Comparison of ENCODE assay signal across 14 cellular contexts in the genomic region with DNA sequence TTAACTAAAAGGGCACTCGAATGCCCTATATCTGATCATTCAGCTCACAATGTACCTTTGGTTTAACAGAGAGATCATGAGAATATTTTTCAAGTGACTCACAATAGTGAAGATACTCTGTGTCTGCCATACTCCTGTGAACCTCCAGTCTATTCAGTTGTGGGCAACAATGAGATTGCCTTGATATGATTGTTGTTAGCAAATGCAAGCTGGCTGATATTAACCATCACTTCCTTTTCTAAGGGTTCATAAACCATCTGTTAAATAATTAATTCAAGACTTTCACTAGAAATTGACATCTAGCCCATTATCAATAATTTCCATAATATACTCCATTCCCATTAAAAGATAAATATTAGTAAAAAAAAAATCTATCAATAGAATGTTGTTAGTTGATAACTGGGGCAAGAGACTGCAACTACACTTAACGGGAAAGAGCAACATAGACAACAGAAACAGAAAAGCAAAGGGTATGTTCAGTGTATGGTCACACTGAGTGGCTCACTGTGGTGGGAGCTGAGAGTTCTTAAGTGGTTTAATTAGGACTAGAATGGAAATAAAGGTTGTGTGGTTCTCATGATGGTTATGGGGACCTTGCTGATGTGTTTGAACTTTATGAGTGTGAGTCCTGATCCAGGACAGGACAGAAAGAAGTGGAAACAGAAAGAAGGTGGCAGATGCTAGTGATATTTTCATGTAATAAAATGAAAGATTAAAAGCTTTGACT. TPM values are rescaled to one million over a fixed set of nuclear protein-coding genes. Genes with fewer than 3 reads are reported as not detected.
A peak's percentile ranks its signal among the peaks of the same experiment; 100 is the strongest.
DNase-seq lines count a peak whose midpoint lies in the region; ATAC-seq, FAIRE-seq and TF ChIP-seq lines count a peak whose summit lies in the region.
"Had no signal": no experiment of that assay in that cellular context is flagged by ENCODE, and none has a peak within 500 bp of the region (broad histone marks: within the 10 kb centered on the region; RNA-seq: fewer than 3 reads in every experiment).

No MANE protein-coding gene starts in this region.

- H3K27me3 ChIP-seq in GM06990 (replicated peaks; ENCODE audit: control insufficient read depth, insufficient read depth, low read length), result no peaks in the 10 kb centered on the region
- H3K27me3 ChIP-seq: BE2C, brain microvascular endothelial cell, heart right ventricle, vagina had no signal

- no peaks in the 10 kb centered on the region for H3K36me3 ChIP-seq in GM06990 (ENCODE audit: control insufficient read depth, insufficient read depth, low read length)
- H3K36me3 ChIP-seq: BE2C, brain microvascular endothelial cell, heart right ventricle, vagina had no signal

- POLR2A ChIA-PET in activated naive CD8-positive, alpha-beta T cell treated with anti-CD3 and anti-CD28 coated beads, Interleukin-2, amount 10 ng/mL, durations not matched to agents 7 days and 5 days (lab: Charles Lee), result interaction anchor here (1.3 kb wide), 1 partner anchor 184 kb away, joined by 3 read pairs; no protein-coding TSS in a partner anchor

- peaks cover 28% of the 10 kb centered on the region for H3K4me1 Mint-ChIP-seq in activated naive CD8-positive, alpha-beta T cell treated with anti-CD3 and anti-CD28 coated beads, Interleukin-2, amount 10 ng/mL, durations not matched to agents 7 days and 5 days

- ATAC-seq in HG02981 (IDR thresholded peaks at IDR 0.05; ENCODE audit: unreplicated experiment) (peak; percentile 77), HG03025 (IDR thresholded peaks at IDR 0.05; ENCODE audit: low FRiP score, unreplicated experiment) (no peak)
- ATAC-seq in activated naive CD8-positive, alpha-beta T cell treated with anti-CD3 and anti-CD28 coated beads, Interleukin-2, amount 10 ng/mL, durations not matched to agents 7 days and 5 days (ENCODE audit: low read depth), result no peak
- ATAC-seq: heart right ventricle, PC-3 had no signal

- peak; percentile 40 for DNase-seq in GM06990 (ENCODE audit: extremely low read depth, insufficient read length)
- DNase-seq in GM19239 (ENCODE audit: insufficient read length, low spot score), result no peak
- DNase-seq in activated naive CD8-positive, alpha-beta T cell treated with anti-CD3 and anti-CD28 coated beads, Interleukin-2, amount 10 ng/mL, durations not matched to agents 7 days and 5 days, result no peak
- no peak for DNase-seq in GDM1 (lab: John Stamatoyannopoulos, UW)
- no peak for DNase-seq in NCI-H345 (lab: John Stamatoyannopoulos, UW)
- no peak for DNase-seq in NCI-H187 treated with DMSO at 0.1 percent for 48 hours (lab: John Stamatoyannopoulos, UW)
- DNase-seq: BE2C, brain microvascular endothelial cell, heart right ventricle, PC-3 had no signal

- no peaks in the 10 kb centered on the region for H3K27me3 Mint-ChIP-seq in activated naive CD8-positive, alpha-beta T cell treated with anti-CD3 and anti-CD28 coated beads, Interleukin-2, amount 10 ng/mL, durations not matched to agents 7 days and 5 days

- peak; percentile 33 for FAIRE-seq in GM19239 (lab: Jason Lieb, UNC)
- FAIRE-seq: endothelial cell of umbilical vein had no signal

- H3K4me3 ChIP-seq in GM06990 (replicated peaks; ENCODE audit: low read depth, low read length), result no peak overlapping the region
- H3K4me3 ChIP-seq: heart right ventricle, vagina had no signal

- peaks cover 53% of the 10 kb centered on the region for H3K36me3 Mint-ChIP-seq in activated naive CD8-positive, alpha-beta T cell treated with anti-CD3 and anti-CD28 coated beads, Interleukin-2, amount 10 ng/mL, durations not matched to agents 7 days and 5 days

- TF ChIP-seq CTCF in GM06990 (IDR thresholded peaks at IDR 0.05; ENCODE audit: insufficient read depth, low read length, poor library complexity, severe bottlenecking), result no peak

- H3K9me3 Mint-ChIP-seq in activated naive CD8-positive, alpha-beta T cell treated with anti-CD3 and anti-CD28 coated beads, Interleukin-2, amount 10 ng/mL, durations not matched to agents 7 days and 5 days, result peaks cover 6% of the 10 kb centered on the region

- no peak overlapping the region for H3K27ac Mint-ChIP-seq in activated naive CD8-positive, alpha-beta T cell treated with anti-CD3 and anti-CD28 coated beads, Interleukin-2, amount 10 ng/mL, durations not matched to agents 7 days and 5 days

- H3K4me3 Mint-ChIP-seq in activated naive CD8-positive, alpha-beta T cell treated with anti-CD3 and anti-CD28 coated beads, Interleukin-2, amount 10 ng/mL, durations not matched to agents 7 days and 5 days, result peak overlapping the region; percentile 1

RNA-seq across cellular contexts. Expression of a gene that starts 11.9 kb away (rescaled TPM):
- 10 to 100 TPM; 16.7 to 16.8 TPM for total RNA-seq in activated naive CD8-positive, alpha-beta T cell treated with anti-CD3 and anti-CD28 coated beads, Interleukin-2, amount 10 ng/mL, durations not matched to agents 7 days and 5 days
- total RNA-seq: endothelial cell of umbilical vein, PC-3 had no signal

RNA-seq across cellular contexts. Expression of a gene that starts 38.2 kb away (rescaled TPM):
- under 1 TPM; 0.06 to 0.08 TPM for total RNA-seq in activated naive CD8-positive, alpha-beta T cell treated with anti-CD3 and anti-CD28 coated beads, Interleukin-2, amount 10 ng/mL, durations not matched to agents 7 days and 5 days
- total RNA-seq: endothelial cell of umbilical vein, vagina had no signal
